20 cellular contexts compared by ENCODE assay signal in genomic region chr3:147924755-147925154, GRCh38.
DNase-seq lines count a peak whose midpoint lies in the region; ATAC-seq and TF ChIP-seq lines count a peak whose summit lies in the region.
"Had no signal": no experiment of that assay in that cellular context is flagged by ENCODE, and none has a peak within 500 bp of the region (broad histone marks: within the 10 kb centered on the region; RNA-seq: fewer than 3 reads in every experiment).

No MANE protein-coding gene starts in this region.

- H3K27ac Mint-ChIP-seq in WTC11 = no peak overlapping the region
- H3K27ac Mint-ChIP-seq: CD4-positive, alpha-beta T cell had no signal

- no peak for ATAC-seq in WTC11
- ATAC-seq: HCT116 had no signal

- no peaks in the 10 kb centered on the region for H3K27me3 Mint-ChIP-seq in WTC11 (ENCODE audit: low read depth)
- H3K27me3 Mint-ChIP-seq: CD4-positive, alpha-beta T cell had no signal

- H3K4me3 ChIP-seq in fibroblast of mammary gland (ENCODE audit: control insufficient read depth, low read depth, low read length) (no peak overlapping the region), foreskin fibroblast (ENCODE audit: low read depth in 1 of 2, low read length in 2 of 2) (no peak overlapping the region)
- H3K4me3 ChIP-seq: BLaER1, Peyer's patch had no signal

- CTCF ChIA-PET in WTC11 (lab: Charles Lee) = no interaction called here

- H3K4me1 Mint-ChIP-seq in WTC11 = peaks cover 2% of the 10 kb centered on the region

- peaks cover 5% of the 10 kb centered on the region; the same call in 1 of the 2 replicates for H3K9me3 Mint-ChIP-seq in WTC11

- POLR2A ChIA-PET in WTC11 (lab: Charles Lee) = no interaction called here

- H3K4me3 Mint-ChIP-seq in WTC11 = no peak overlapping the region
- H3K4me3 Mint-ChIP-seq: CD4-positive, alpha-beta T cell had no signal

- peak; percentile 15 for DNase-seq in GM03348 (ENCODE audit: low spot score)
- DNase-seq in LHCN-M2 (ENCODE audit: low read depth) = peak; percentile 79
- DNase-seq in fibroblast of mammary gland (ENCODE audit: low read depth) = peak; percentile 58
- DNase-seq in stromal cell of bone marrow (ENCODE audit: low read depth) = peak; percentile 65
- no peak for DNase-seq in foreskin fibroblast
- DNase-seq in WTC11 (ENCODE audit: low spot score) = no peak
- no peak for DNase-seq in NCI-H1048 (lab: John Stamatoyannopoulos, UW)
- DNase-seq: CD4-positive, alpha-beta T cell; COR-L47; DMS79 treated with DMSO at 0.1 percent for 48 hours; KG1; NCI-H1105 treated with DMSO at 0.1 percent for 48 hours; NCI-H2029 treated with DMSO at 0.1 percent for 48 hours; NCI-H226; NCI-H510A treated with DMSO at 0.1 percent for 48 hours; NCI-H748 treated with DMSO at 0.1 percent for 48 hours; NK-92 treated with Interleukin-12 subunit alpha and Interleukin-12 subunit beta, amount 100 ng/mL, for 24 hours; Peyer's patch had no signal

- no peak for TF ChIP-seq CTCF in fibroblast of mammary gland (conservative IDR thresholded peaks at IDR 0.05; ENCODE audit: control insufficient read depth, insufficient read depth, low read depth, low read length)
- TF ChIP-seq CTCF in foreskin fibroblast (IDR thresholded peaks at IDR 0.05; ENCODE audit: low read depth, low read length) = no peak
- TF ChIP-seq CTCF in WTC11 (IDR thresholded peaks at IDR 0.05) = no peak

- H3K36me3 Mint-ChIP-seq in WTC11 = no peaks in the 10 kb centered on the region

TF ChIP-seq in WTC11, 78 proteins besides CTCF, POLR2A, EP300 and RAD21:
- TF ChIP-seq, protein P1, sequence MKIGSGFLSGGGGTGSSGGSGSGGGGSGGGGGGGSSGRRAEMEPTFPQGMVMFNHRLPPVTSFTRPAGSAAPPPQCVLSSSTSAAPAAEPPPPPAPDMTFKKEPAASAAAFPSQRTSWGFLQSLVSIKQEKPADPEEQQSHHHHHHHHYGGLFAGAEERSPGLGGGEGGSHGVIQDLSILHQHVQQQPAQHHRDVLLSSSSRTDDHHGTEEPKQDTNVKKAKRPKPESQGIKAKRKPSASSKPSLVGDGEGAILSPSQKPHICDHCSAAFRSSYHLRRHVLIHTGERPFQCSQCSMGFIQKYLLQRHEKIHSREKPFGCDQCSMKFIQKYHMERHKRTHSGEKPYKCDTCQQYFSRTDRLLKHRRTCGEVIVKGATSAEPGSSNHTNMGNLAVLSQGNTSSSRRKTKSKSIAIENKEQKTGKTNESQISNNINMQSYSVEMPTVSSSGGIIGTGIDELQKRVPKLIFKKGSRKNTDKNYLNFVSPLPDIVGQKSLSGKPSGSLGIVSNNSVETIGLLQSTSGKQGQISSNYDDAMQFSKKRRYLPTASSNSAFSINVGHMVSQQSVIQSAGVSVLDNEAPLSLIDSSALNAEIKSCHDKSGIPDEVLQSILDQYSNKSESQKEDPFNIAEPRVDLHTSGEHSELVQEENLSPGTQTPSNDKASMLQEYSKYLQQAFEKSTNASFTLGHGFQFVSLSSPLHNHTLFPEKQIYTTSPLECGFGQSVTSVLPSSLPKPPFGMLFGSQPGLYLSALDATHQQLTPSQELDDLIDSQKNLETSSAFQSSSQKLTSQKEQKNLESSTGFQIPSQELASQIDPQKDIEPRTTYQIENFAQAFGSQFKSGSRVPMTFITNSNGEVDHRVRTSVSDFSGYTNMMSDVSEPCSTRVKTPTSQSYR (CRISPR knock-in tag; IDR thresholded peaks at IDR 0.05) = no peak
- TF ChIP-seq TEAD1 (CRISPR knock-in tag; IDR thresholded peaks at IDR 0.05) (no peak), IRF2 (CRISPR knock-in tag; IDR thresholded peaks at IDR 0.05; ENCODE audit: borderline replicate concordance, low read depth) (no peak), ZNF532 (CRISPR knock-in tag; IDR thresholded peaks at IDR 0.05; ENCODE audit: borderline replicate concordance) (no peak), JAZF1 (CRISPR knock-in tag; IDR thresholded peaks at IDR 0.05) (no peak)

Comparison
In these comparisons a context has a peak if more than half of its experiments do, and no peak if none do; other contexts are left out.
1. DNase-seq: peak in GM03348 (single experiment), LHCN-M2 (single experiment), fibroblast of mammary gland (single experiment) and stromal cell of bone marrow (single experiment); none in foreskin fibroblast (0 of 2), WTC11 (single experiment) and NCI-H1048 (single experiment).